In genomic region chr13:113088691-113089020, GRCh38 we compare ENCODE assay signal across 1 cellular context.
TF ChIP-seq lines count a peak whose summit lies in the region.

No MANE protein-coding gene starts in this region.

TF ChIP-seq in HepG2, 621 proteins besides CTCF, POLR2A, EP300 and RAD21:
- TF ChIP-seq, protein P1, sequence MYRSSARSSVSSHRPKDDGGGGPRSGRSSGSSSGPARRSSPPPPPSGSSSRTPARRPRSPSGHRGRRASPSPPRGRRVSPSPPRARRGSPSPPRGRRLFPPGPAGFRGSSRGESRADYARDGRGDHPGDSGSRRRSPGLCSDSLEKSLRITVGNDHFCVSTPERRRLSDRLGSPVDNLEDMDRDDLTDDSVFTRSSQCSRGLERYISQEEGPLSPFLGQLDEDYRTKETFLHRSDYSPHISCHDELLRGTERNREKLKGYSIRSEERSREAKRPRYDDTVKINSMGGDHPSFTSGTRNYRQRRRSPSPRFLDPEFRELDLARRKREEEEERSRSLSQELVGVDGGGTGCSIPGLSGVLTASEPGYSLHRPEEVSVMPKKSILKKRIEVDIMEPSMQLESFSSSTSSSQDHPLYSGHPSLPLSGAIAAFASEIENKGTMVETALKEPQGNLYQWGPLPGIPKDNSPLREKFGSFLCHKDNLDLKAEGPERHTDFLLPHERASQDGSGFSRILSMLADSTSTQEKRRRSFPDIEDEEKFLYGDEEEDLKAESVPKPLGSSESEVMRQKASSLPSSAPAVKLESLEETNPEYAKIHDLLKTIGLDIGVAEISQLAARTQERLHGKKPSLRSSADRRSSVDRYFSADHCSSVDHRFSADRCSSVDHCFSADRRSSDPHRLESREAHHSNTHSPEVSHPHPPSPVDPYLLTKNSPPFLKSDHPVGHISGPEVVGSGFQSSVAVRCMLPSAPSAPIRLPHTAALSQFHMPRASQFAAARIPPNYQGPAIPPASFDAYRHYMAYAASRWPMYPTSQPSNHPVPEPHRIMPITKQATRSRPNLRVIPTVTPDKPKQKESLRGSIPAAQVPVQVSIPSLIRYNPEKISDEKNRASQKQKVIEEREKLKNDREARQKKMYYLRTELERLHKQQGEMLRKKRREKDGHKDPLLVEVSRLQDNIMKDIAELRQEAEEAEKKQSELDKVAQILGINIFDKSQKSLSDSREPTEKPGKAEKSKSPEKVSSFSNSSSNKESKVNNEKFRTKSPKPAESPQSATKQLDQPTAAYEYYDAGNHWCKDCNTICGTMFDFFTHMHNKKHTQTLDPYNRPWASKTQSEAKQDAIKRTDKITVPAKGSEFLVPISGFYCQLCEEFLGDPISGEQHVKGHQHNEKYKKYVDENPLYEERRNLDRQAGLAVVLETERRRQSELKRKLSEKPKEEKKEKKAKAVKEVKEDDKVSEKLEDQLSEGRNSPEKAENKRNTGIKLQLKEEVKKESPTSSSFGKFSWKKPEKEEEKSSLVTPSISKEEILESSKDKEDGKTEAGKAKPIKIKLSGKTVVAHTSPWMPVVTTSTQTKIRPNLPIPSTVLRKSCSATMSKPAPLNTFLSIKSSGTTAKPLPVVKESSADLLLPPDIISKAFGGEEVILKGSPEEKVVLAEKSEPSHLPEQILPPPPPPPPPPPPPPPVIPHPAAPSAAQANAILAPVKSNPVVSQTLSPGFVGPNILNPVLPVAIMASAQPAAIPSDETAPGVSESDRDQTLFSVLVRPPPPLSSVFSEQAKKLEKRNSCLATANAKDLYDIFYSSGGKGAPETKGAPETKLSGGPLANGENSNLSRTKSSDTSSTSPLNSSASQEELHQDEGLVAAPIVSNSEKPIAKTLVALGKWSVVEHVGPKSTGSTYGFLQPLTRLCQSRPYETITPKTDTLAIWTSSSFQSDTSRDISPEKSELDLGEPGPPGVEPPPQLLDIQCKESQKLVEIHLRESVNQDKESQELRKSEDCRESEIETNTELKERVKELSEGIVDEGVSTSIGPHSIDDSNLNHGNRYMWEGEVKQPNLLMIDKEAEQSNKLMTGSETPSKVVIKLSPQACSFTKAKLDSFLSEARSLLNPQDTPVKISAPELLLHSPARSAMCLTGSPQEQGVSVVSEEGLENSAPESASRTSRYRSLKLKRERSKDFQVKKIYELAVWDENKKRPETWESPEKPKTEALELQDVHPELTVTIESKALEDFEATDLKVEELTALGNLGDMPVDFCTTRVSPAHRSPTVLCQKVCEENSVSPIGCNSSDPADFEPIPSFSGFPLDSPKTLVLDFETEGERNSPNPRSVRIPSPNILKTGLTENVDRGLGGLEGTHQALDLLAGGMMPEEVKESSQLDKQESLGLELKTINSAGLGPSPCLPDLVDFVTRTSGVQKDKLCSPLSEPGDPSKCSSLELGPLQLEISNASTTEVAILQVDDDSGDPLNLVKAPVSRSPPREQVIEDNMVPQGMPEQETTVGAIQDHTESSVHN (CRISPR knock-in tag; IDR thresholded peaks at IDR 0.05): no peak
- TF ChIP-seq KAT8 (CRISPR knock-in tag; IDR thresholded peaks at IDR 0.05) (no peak), ELF1 (CRISPR knock-in tag; IDR thresholded peaks at IDR 0.05) (no peak), GTF3A (CRISPR knock-in tag; conservative IDR thresholded peaks at IDR 0.05) (no peak), ZNF562 (CRISPR knock-in tag; IDR thresholded peaks at IDR 0.05; ENCODE audit: borderline replicate concordance) (no peak), ZNF768 (CRISPR knock-in tag; IDR thresholded peaks at IDR 0.05) (no peak), PCBP1 (IDR thresholded peaks at IDR 0.05; ENCODE audit: borderline replicate concordance, low read depth, low read length) (no peak), ZSCAN25 (CRISPR knock-in tag; IDR thresholded peaks at IDR 0.05) (no peak), ZNF720 (CRISPR knock-in tag; IDR thresholded peaks at IDR 0.05) (no peak), EZH2 (conservative IDR thresholded peaks at IDR 0.05; ENCODE audit: low read depth, low read length) (no peak), ATF7-NPFF (CRISPR knock-in tag; IDR thresholded peaks at IDR 0.05; ENCODE audit: low read depth) (no peak), YEATS4 (CRISPR knock-in tag; IDR thresholded peaks at IDR 0.05; ENCODE audit: borderline replicate concordance) (no peak), TCF12 (IDR thresholded peaks at IDR 0.05) (no peak), TCF12 (CRISPR knock-in tag; IDR thresholded peaks at IDR 0.05) (no peak), CBX2 (IDR thresholded peaks at IDR 0.05; ENCODE audit: low read depth, low read length) (no peak), CBX2 (CRISPR knock-in tag; IDR thresholded peaks at IDR 0.05; ENCODE audit: low read depth) (no peak), ZNF274 (CRISPR knock-in tag; IDR thresholded peaks at IDR 0.05) (no peak), KLF15 (CRISPR knock-in tag; IDR thresholded peaks at IDR 0.05; ENCODE audit: borderline replicate concordance) (no peak), ZFP36L2 (CRISPR knock-in tag; IDR thresholded peaks at IDR 0.05) (no peak), JUN (CRISPR knock-in tag; IDR thresholded peaks at IDR 0.05) (no peak)
- TF ChIP-seq, protein P2, sequence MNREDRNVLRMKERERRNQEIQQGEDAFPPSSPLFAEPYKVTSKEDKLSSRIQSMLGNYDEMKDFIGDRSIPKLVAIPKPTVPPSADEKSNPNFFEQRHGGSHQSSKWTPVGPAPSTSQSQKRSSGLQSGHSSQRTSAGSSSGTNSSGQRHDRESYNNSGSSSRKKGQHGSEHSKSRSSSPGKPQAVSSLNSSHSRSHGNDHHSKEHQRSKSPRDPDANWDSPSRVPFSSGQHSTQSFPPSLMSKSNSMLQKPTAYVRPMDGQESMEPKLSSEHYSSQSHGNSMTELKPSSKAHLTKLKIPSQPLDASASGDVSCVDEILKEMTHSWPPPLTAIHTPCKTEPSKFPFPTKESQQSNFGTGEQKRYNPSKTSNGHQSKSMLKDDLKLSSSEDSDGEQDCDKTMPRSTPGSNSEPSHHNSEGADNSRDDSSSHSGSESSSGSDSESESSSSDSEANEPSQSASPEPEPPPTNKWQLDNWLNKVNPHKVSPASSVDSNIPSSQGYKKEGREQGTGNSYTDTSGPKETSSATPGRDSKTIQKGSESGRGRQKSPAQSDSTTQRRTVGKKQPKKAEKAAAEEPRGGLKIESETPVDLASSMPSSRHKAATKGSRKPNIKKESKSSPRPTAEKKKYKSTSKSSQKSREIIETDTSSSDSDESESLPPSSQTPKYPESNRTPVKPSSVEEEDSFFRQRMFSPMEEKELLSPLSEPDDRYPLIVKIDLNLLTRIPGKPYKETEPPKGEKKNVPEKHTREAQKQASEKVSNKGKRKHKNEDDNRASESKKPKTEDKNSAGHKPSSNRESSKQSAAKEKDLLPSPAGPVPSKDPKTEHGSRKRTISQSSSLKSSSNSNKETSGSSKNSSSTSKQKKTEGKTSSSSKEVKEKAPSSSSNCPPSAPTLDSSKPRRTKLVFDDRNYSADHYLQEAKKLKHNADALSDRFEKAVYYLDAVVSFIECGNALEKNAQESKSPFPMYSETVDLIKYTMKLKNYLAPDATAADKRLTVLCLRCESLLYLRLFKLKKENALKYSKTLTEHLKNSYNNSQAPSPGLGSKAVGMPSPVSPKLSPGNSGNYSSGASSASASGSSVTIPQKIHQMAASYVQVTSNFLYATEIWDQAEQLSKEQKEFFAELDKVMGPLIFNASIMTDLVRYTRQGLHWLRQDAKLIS (CRISPR knock-in tag; IDR thresholded peaks at IDR 0.05): no peak
- TF ChIP-seq, protein P3, sequence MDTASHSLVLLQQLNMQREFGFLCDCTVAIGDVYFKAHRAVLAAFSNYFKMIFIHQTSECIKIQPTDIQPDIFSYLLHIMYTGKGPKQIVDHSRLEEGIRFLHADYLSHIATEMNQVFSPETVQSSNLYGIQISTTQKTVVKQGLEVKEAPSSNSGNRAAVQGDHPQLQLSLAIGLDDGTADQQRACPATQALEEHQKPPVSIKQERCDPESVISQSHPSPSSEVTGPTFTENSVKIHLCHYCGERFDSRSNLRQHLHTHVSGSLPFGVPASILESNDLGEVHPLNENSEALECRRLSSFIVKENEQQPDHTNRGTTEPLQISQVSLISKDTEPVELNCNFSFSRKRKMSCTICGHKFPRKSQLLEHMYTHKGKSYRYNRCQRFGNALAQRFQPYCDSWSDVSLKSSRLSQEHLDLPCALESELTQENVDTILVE (CRISPR knock-in tag; IDR thresholded peaks at IDR 0.05): no peak
